In genomic region chr11:32103141-32103719, GRCh38 we compare ENCODE assay signal across 7 cellular contexts. TPM values are rescaled to one million over a fixed set of nuclear protein-coding genes. Genes with fewer than 3 reads are reported as not detected.
A peak's percentile ranks its signal among the peaks of the same experiment; 100 is the strongest.
DNase-seq lines count a peak whose midpoint lies in the region; ATAC-seq, FAIRE-seq and TF ChIP-seq lines count a peak whose summit lies in the region.
"Not testable (repeated sequence)": the region's sequence is repeated elsewhere in the genome, so short reads cannot be mapped to it uniquely, and the experiment has no call there.

No MANE protein-coding gene starts in this region.

- RAD21 ChIA-PET in GM12878 (lab: Charles Lee; ENCODE audit: unreplicated experiment) = not testable (repeated sequence)

- not testable (repeated sequence) for H3K9me3 ChIP-seq in GM12878 (replicated peaks; ENCODE audit: control insufficient read depth, insufficient read depth, low read length); gastroesophageal sphincter; right lobe of liver

- not testable (repeated sequence) for H3K4me3 ChIP-seq in GM12878, gastroesophageal sphincter, right lobe of liver

- FAIRE-seq in GM12878 (lab: Jason Lieb, UNC) = peak; percentile 13

- not testable (repeated sequence) for H3K9ac ChIP-seq in GM12878 (ENCODE audit: control insufficient read depth, insufficient read depth, low read length)

- not testable (repeated sequence) for TF ChIP-seq CTCF in GM12878 (IDR thresholded peaks at IDR 0.05 in 2 of 3, conservative IDR thresholded peaks at IDR 0.05 in 1 of 3; ENCODE audit: control insufficient read depth in 2 of 3, extremely low read depth in 1 of 3, insufficient read depth in 1 of 3, low read depth in 3 of 3, low read length in 3 of 3); gastroesophageal sphincter (IDR thresholded peaks at IDR 0.05); right lobe of liver (IDR thresholded peaks at IDR 0.05)

- not testable (repeated sequence) for H3K27me3 ChIP-seq in GM12878 (replicated peaks in 1 of 2; ENCODE audit: control insufficient read depth in 2 of 2, insufficient read depth in 2 of 2, low read length in 1 of 2); gastroesophageal sphincter; right lobe of liver

- intact Hi-C loops in GM12878 (cut with micrococcal nuclease; ENCODE audit: unreplicated experiment); left ventricle myocardium superior (cut with micrococcal nuclease); right lobe of liver (cut with DNase I): not testable (repeated sequence)

- POLR2A ChIA-PET in GM12878 (lab: Charles Lee) = interaction anchor here (1.2 to 2.8 kb wide), 2 partner anchors 12 to 14 kb away, joined by 3 to 11 read pairs; partner anchors contain the start of gene RCN1

- not testable (repeated sequence) for H2AFZ ChIP-seq in GM12878 (ENCODE audit: control insufficient read depth, low read depth, low read length)

- SMC1A ChIA-PET in GM12878 (lab: Charles Lee; ENCODE audit: uncharacterized antibody, unreplicated experiment) = interaction anchor here (0.9 kb wide), 1 partner anchor 50 kb away, joined by 4 read pairs; no protein-coding TSS in a partner anchor

- CTCF ChIA-PET in GM12878 (lab: Yijun Ruan, JAX) = interaction anchor here (1.2 to 1.4 kb wide), 2 partner anchors 24 to 46 kb away, joined by 3 read pairs; no protein-coding TSS in a partner anchor

- 99% methylated on average over 11 of the region's 11 CpGs for WGBS in GM12878 (ENCODE audit: insufficient coverage, insufficient replicate concordance, low lambda C conversion rate, missing lambda C conversion rate)
- 81 to 86% methylated on average over 6 to 11 of the region's 11 CpGs for WGBS in gastroesophageal sphincter (ENCODE audit: low coverage in 1 of 2), 2 donors
- WGBS in right lobe of liver (ENCODE audit: insufficient coverage, low coverage, low lambda C conversion rate, missing lambda C conversion rate) = 30% methylated on average over 7 of the region's 11 CpGs

- TF ChIP-seq EP300 in GM12878 (IDR thresholded peaks at IDR 0.05; ENCODE audit: borderline replicate concordance in 1 of 2, control insufficient read depth in 1 of 2, low read depth in 2 of 2, low read length in 2 of 2); gastroesophageal sphincter (IDR thresholded peaks at IDR 0.05): not testable (repeated sequence)

- H3K4me2 ChIP-seq in GM12878 (ENCODE audit: control insufficient read depth, insufficient read depth) = not testable (repeated sequence)

- in situ Hi-C loops in GM12878 (cut with MboI) = not testable (repeated sequence)

- TF ChIP-seq RAD21 in GM12878 (IDR thresholded peaks at IDR 0.05; ENCODE audit: insufficient read depth, low read depth, low read length) = not testable (repeated sequence)

- peaks cover 18% of the 10 kb centered on the region for H3K4me1 ChIP-seq in GM12878 (ENCODE audit: control insufficient read depth, insufficient read depth, low read length)
- H3K4me1 ChIP-seq in gastroesophageal sphincter = not testable (repeated sequence)
- peaks cover 0 to 14% (median 0%) of the 10 kb centered on the region in 4 donors for H3K4me1 ChIP-seq in right lobe of liver

- not testable (repeated sequence) for ATAC-seq in GM12878
- ATAC-seq in gastroesophageal sphincter (peak; percentile 36), left ventricle myocardium superior (peak; percentile 75), right lobe of liver (peak; percentile 81 to 92 (median 86))

- TF ChIP-seq POLR2A in GM12878 (IDR thresholded peaks at IDR 0.05; ENCODE audit: low read depth, low read length); gastroesophageal sphincter (IDR thresholded peaks at IDR 0.05); right lobe of liver (IDR thresholded peaks at IDR 0.05): not testable (repeated sequence)

- H4K20me1 ChIP-seq in GM12878 (ENCODE audit: control insufficient read depth, insufficient read depth) = not testable (repeated sequence)

- not testable (repeated sequence) for BruUV-seq in GM12878 (replicated peaks; lab: Mats Ljungman, UMichigan)

- H3K36me3 ChIP-seq in GM12878 (ENCODE audit: control insufficient read depth in 2 of 2, insufficient read depth in 2 of 2, low read length in 1 of 2) (peaks cover 20 to 42% of the 10 kb centered on the region in 2 experiments), gastroesophageal sphincter (peaks cover 0 to 79% of the 10 kb centered on the region in 2 donors), right lobe of liver (peaks cover 0 to 11% (median 5%) of the 10 kb centered on the region in 4 donors)

- not testable (repeated sequence) for H3K79me2 ChIP-seq in GM12878 (ENCODE audit: control insufficient read depth, insufficient read depth, low read length)

- DNase-seq in DMS53 (lab: John Stamatoyannopoulos, UW) (peak; percentile 57), NCI-H69 (lab: John Stamatoyannopoulos, UW) (peak; percentile 81), pulmonary artery endothelial cell (ENCODE audit: low read depth, low spot score) (peak; percentile 89)
- not testable (repeated sequence) for DNase-seq in GM12878 (ENCODE audit: low read depth, low spot score); left ventricle myocardium superior; right lobe of liver

- H3K27ac ChIP-seq in GM12878 (ENCODE audit: control insufficient read depth, insufficient read depth) = not testable (repeated sequence)
- H3K27ac ChIP-seq in gastroesophageal sphincter (peak overlapping the region in 1 of 4 donors; percentile 43), right lobe of liver (peak overlapping the region in 1 of 3 donors; percentile 8)

RNA-seq across cellular contexts. Expression of gene RCN1, which starts 12.4 kb away (rescaled TPM):
- total RNA-seq in GM12878 (2013; cell fraction: nucleolus; rRNA removed) = 72.5 and 78.0 TPM in 2 replicates
- 50.2 and 54.7 TPM in 2 replicates for total RNA-seq in GM12878 (2014; rRNA removed)
- total RNA-seq in GM12878 (2014; rRNA removed; fragmentation: Illumina TruSeq; extraction: Trizol) = 61.1 and 61.5 TPM in 2 replicates
- total RNA-seq in GM12878 (2021) = 51.2 and 52.8 TPM in 2 replicates
- polyA plus RNA-seq in GM12878 (2011; ENCODE audit: low read depth) = 35.9 TPM
- 73.1 and 103 TPM in 2 replicates for polyA plus RNA-seq in GM12878 (2011; rRNA removed)
- polyA plus RNA-seq in GM12878 (2011; cell fraction: cytosol; rRNA removed) = 25.5 and 27.0 TPM in 2 replicates
- polyA plus RNA-seq in GM12878 (2011; cell fraction: nucleus; rRNA removed) = 42.9 and 49.0 TPM in 2 replicates
- polyA plus RNA-seq in GM12878 (2012) = 50.1 and 52.4 TPM in 2 replicates
- 62.5 and 86.8 TPM in 2 replicates for polyA plus RNA-seq in GM12878 (2014; fragmentation: Illumina TruSeq; extraction: Trizol)
- polyA plus RNA-seq in GM12878 (2014; fragmentation: Nextera tagmentation; extraction: Ambion mirVana) = 10 to 100 TPM; 17.6 to 37.4 TPM
- 44.1 and 49.5 TPM in 2 replicates for polyA plus RNA-seq in GM12878 (2014; rRNA removed)
- 10 to 100 TPM; 70.9 to 76.7 TPM for polyA plus RNA-seq in GM12878 (2016; fragmentation: Nextera tagmentation; extraction: Ambion mirVana)
- 24.5 and 33.3 TPM in 2 replicates for polyA minus RNA-seq in GM12878 (2011; rRNA and poly(A)+ RNA removed)
- polyA minus RNA-seq in GM12878 (2011; cell fraction: cytosol; rRNA and poly(A)+ RNA removed) = 19.1 and 21.6 TPM in 2 replicates
- polyA minus RNA-seq in GM12878 (2011; cell fraction: nucleus; rRNA and poly(A)+ RNA removed) = 18.5 and 26.6 TPM in 2 replicates
- 10 to 100 TPM; 28.6 to 65.0 (median 52.2) TPM for total RNA-seq in gastroesophageal sphincter
- 27.6 TPM for total RNA-seq in left ventricle myocardium superior
- total RNA-seq in right lobe of liver = 10 to 100 TPM; 30.7 to 52.4 (median 37.7) TPM
- 401 and 433 TPM in 2 replicates for total RNA-seq in pulmonary artery endothelial cell
